Comparison of ENCODE assay signal across 1 cellular context in genomic region chr3:153856932-153857331, GRCh38.
TF ChIP-seq lines count a peak whose summit lies in the region.

No MANE protein-coding gene starts in this region.

TF ChIP-seq in GM12878, 131 proteins besides CTCF, POLR2A, EP300 and RAD21:
- no peak for TF ChIP-seq MXI1 (IDR thresholded peaks at IDR 0.05; ENCODE audit: low read depth, low read length)
- TF ChIP-seq PML (IDR thresholded peaks at IDR 0.05; ENCODE audit: low read length) = no peak
- TF ChIP-seq EZH2 (IDR thresholded peaks at IDR 0.05; ENCODE audit: borderline replicate concordance, control insufficient read depth, low read depth, low read length) = no peak
- no peak for TF ChIP-seq SRF (IDR thresholded peaks at IDR 0.05; ENCODE audit: low read depth in 2 of 2, low read length in 2 of 2)
- no peak for TF ChIP-seq NRF1 (conservative IDR thresholded peaks at IDR 0.05; ENCODE audit: low read depth, low read length)
- TF ChIP-seq HCFC1 (IDR thresholded peaks at IDR 0.05; ENCODE audit: low read length) = no peak
- TF ChIP-seq E4F1 (IDR thresholded peaks at IDR 0.05; ENCODE audit: borderline replicate concordance, partially characterized antibody) = no peak
- TF ChIP-seq RBBP5 (conservative IDR thresholded peaks at IDR 0.05) = no peak
- TF ChIP-seq CEBPZ (IDR thresholded peaks at IDR 0.05; ENCODE audit: low read depth, low read length) = no peak
- no peak for TF ChIP-seq E2F4 (IDR thresholded peaks at IDR 0.05; ENCODE audit: low read depth, low read length)
- no peak for TF ChIP-seq MTA3 (IDR thresholded peaks at IDR 0.05; ENCODE audit: borderline replicate concordance, low read length)
- TF ChIP-seq BMI1 (IDR thresholded peaks at IDR 0.05; ENCODE audit: borderline replicate concordance) = no peak
- TF ChIP-seq ZNF622 (IDR thresholded peaks at IDR 0.05) = no peak
- TF ChIP-seq MYC (IDR thresholded peaks at IDR 0.05; ENCODE audit: insufficient read depth, insufficient read length, insufficient replicate concordance, low read length, severe bottlenecking) = no peak
- TF ChIP-seq ZNF274 (IDR thresholded peaks at IDR 0.05; ENCODE audit: insufficient read depth, insufficient read length) = no peak
- TF ChIP-seq ZBTB40 (IDR thresholded peaks at IDR 0.05; ENCODE audit: borderline replicate concordance) = no peak
- no peak for TF ChIP-seq KDM1A (IDR thresholded peaks at IDR 0.05; ENCODE audit: borderline replicate concordance)
